24 cellular contexts compared by ENCODE assay signal in genomic region chr14:22985894-22986507, GRCh38. TPM values are rescaled to one million over a fixed set of nuclear protein-coding genes. Genes with fewer than 3 reads are reported as not detected.
"Had no signal": no experiment of that assay in that cellular context is flagged by ENCODE, and none has a peak within 500 bp of the region (broad histone marks: within the 10 kb centered on the region; RNA-seq: fewer than 3 reads in every experiment).

No MANE protein-coding gene starts in this region.

- H3K4me1 Mint-ChIP-seq: stimulated activated effector memory CD8-positive, alpha-beta T cell treated with anti-CD3 and anti-CD28 coated beads, Interleukin-12 subunit alpha, Interleukin-12 subunit beta, amount 100 ng/mL, for 72 hours had no signal

- H3K27me3 ChIP-seq: hepatocyte, right atrium auricular region, thyroid gland had no signal

- H3K4me3 Mint-ChIP-seq: effector memory CD8-positive, alpha-beta T cell; naive thymus-derived CD8-positive, alpha-beta T cell; stimulated activated effector memory CD8-positive, alpha-beta T cell treated with anti-CD3 and anti-CD28 coated beads, Interleukin-12 subunit alpha, Interleukin-12 subunit beta, amount 100 ng/mL, for 72 hours had no signal

- DNase-seq: cortex of kidney had no signal

- H3K4me1 ChIP-seq: prostate gland had no signal

- H3K9me3 Mint-ChIP-seq: effector memory CD8-positive, alpha-beta T cell; naive thymus-derived CD8-positive, alpha-beta T cell; stimulated activated effector memory CD8-positive, alpha-beta T cell treated with anti-CD3 and anti-CD28 coated beads, Interleukin-12 subunit alpha, Interleukin-12 subunit beta, amount 100 ng/mL, for 72 hours had no signal

- H3K27ac Mint-ChIP-seq: effector memory CD8-positive, alpha-beta T cell; stimulated activated effector memory CD8-positive, alpha-beta T cell treated with anti-CD3 and anti-CD28 coated beads, Interleukin-12 subunit alpha, Interleukin-12 subunit beta, amount 100 ng/mL, for 72 hours had no signal

- H3K27me3 Mint-ChIP-seq: effector memory CD8-positive, alpha-beta T cell; naive thymus-derived CD8-positive, alpha-beta T cell had no signal

- H3K27ac ChIP-seq: gastrocnemius medialis, heart left ventricle, hepatocyte, prostate gland, right atrium auricular region, sigmoid colon, stomach, thyroid gland had no signal

- H3K36me3 ChIP-seq: prostate gland, right atrium auricular region, thyroid gland had no signal

- H3K4me3 ChIP-seq: gastrocnemius medialis, heart left ventricle, hepatocyte, prostate gland, right atrium auricular region, sigmoid colon, stomach, thyroid gland had no signal

- H3K9me3 ChIP-seq: gastrocnemius medialis, heart left ventricle, prostate gland, right atrium auricular region, sigmoid colon, stomach, thyroid gland had no signal

- H3K36me3 Mint-ChIP-seq: stimulated activated effector memory CD8-positive, alpha-beta T cell treated with anti-CD3 and anti-CD28 coated beads, Interleukin-12 subunit alpha, Interleukin-12 subunit beta, amount 100 ng/mL, for 72 hours had no signal

RNA-seq across cellular contexts. Expression of gene PSMB11, which starts 56.0 kb away (rescaled TPM):
- total RNA-seq: dermis microvascular lymphatic vessel endothelial cell, fibroblast of villous mesenchyme, gastrocnemius medialis, heart left ventricle, hepatocyte, kidney, left lobe of liver, lower leg skin, lung microvascular endothelial cell, myocyte, osteocyte, prostate gland, right atrium auricular region, skeletal muscle tissue, stomach, subcutaneous adipose tissue, temporal lobe, thyroid gland, urinary bladder had no signal
